1 cellular context compared by ENCODE assay signal in genomic region chr14:22768947-22769346, GRCh38.
TF ChIP-seq lines count a peak whose summit lies in the region.

No MANE protein-coding gene starts in this region.

TF ChIP-seq in WTC11, 78 proteins besides CTCF, POLR2A, EP300 and RAD21 (continued from another document):
- TF ChIP-seq AFF4 (CRISPR knock-in tag; IDR thresholded peaks at IDR 0.05; ENCODE audit: borderline replicate concordance) (no peak), ZNF219 (CRISPR knock-in tag; IDR thresholded peaks at IDR 0.05; ENCODE audit: borderline replicate concordance) (no peak), MAX (CRISPR knock-in tag; IDR thresholded peaks at IDR 0.05) (no peak), MLX (CRISPR knock-in tag; IDR thresholded peaks at IDR 0.05) (no peak), ATF6 (CRISPR knock-in tag; IDR thresholded peaks at IDR 0.05) (no peak), ATF1 (CRISPR knock-in tag; IDR thresholded peaks at IDR 0.05) (no peak), E2F1 (CRISPR knock-in tag; IDR thresholded peaks at IDR 0.05) (no peak), SMAD3 (CRISPR knock-in tag; IDR thresholded peaks at IDR 0.05; ENCODE audit: borderline replicate concordance) (no peak), SP1 (CRISPR knock-in tag; conservative IDR thresholded peaks at IDR 0.05) (no peak), PRDM15 (CRISPR knock-in tag; IDR thresholded peaks at IDR 0.05) (no peak)
